ENCODE assay signal across 8 cellular contexts in the genomic region with DNA sequence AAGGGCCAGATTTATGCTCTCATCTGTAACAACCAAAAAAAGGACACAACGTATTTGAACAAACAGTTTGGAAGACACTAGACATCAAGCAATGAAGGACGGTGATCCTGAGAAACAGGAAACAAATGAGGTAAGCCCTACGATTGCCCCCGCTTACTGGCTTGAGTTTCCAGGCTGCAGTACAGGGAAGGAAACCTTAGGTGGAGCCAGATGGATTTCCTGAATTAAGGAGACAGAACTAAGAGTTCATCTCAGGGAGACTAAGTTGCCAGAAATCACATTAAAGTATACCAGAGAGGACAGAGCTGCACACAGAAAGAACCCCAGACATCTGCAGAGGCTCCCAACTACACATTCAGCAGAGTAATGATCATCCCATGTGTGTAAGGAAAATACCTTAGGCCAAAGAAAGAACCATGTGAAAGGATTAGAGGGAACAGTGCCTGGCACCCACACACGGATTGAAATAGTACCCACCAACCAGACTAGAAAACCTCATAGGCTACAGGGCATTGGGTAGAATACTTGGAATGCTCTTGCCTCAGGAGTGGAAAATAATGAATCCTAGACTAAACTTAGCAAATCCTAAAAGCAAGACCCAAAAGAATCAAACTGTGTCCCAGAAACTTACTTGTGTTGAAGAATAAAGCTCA.
DNase-seq lines count a peak whose midpoint lies in the region; ATAC-seq, FAIRE-seq and TF ChIP-seq lines count a peak whose summit lies in the region.

No MANE protein-coding gene starts in this region.

- peak; percentile 70 for FAIRE-seq in endothelial cell of umbilical vein (lab: Jason Lieb, UNC)

- H4K20me1 ChIP-seq in endothelial cell of umbilical vein (replicated peaks; ENCODE audit: control insufficient read depth, extremely low read depth, insufficient read depth, low read length) (no peaks in the 10 kb centered on the region), neural progenitor cell (ENCODE audit: low read depth) (no peaks in the 10 kb centered on the region)

- H3K4me3 ChIP-seq in endothelial cell of umbilical vein (replicated peaks in 1 of 3; ENCODE audit: insufficient read depth in 1 of 3, low read depth in 1 of 3, low read length in 3 of 3) (no peak overlapping the region), neural progenitor cell (no peak overlapping the region)

- no peaks in the 10 kb centered on the region for H3K27me3 ChIP-seq in endothelial cell of umbilical vein (ENCODE audit: control insufficient read depth in 2 of 2, insufficient read depth in 2 of 2, low read length in 2 of 2)
- H3K27me3 ChIP-seq in neural progenitor cell, result no peaks in the 10 kb centered on the region

- no peak overlapping the region for H3K27ac Mint-ChIP-seq in neural progenitor cell

- intact Hi-C loops in endothelial cell of umbilical vein (cut with micrococcal nuclease), result loop anchor here (1.0 kb wide), 1 partner anchor 229 kb away; no protein-coding TSS in a partner anchor

- H3K27ac ChIP-seq in endothelial cell of umbilical vein (ENCODE audit: insufficient read depth, low read depth, low read length) (no peak overlapping the region), neural progenitor cell (no peak overlapping the region)

- no peaks in the 10 kb centered on the region for H3K79me2 ChIP-seq in endothelial cell of umbilical vein (ENCODE audit: control insufficient read depth, insufficient read depth, low read length)
- H3K79me2 ChIP-seq in neural progenitor cell (ENCODE audit: low read depth), result no peaks in the 10 kb centered on the region

- no peaks in the 10 kb centered on the region for H3K4me1 Mint-ChIP-seq in neural progenitor cell

- DNase-seq in ELR (ENCODE audit: low read depth) (peak; percentile 54), NCI-H524 (lab: John Stamatoyannopoulos, UW) (peak; percentile 58 to 78), endothelial cell of umbilical vein (ENCODE audit: low read depth, low spot score) (peak; percentile 50), neural progenitor cell (ENCODE audit: low spot score) (peak; percentile 64)

- H3K4me2 ChIP-seq in endothelial cell of umbilical vein (ENCODE audit: insufficient read depth, low read length) (no peak overlapping the region), neural progenitor cell (no peak overlapping the region)

- H3K9ac ChIP-seq in endothelial cell of umbilical vein (replicated peaks; ENCODE audit: extremely low read depth, insufficient read depth, low read length), result no peak overlapping the region
- H3K9ac ChIP-seq in neural progenitor cell, result no peak overlapping the region

- no peaks in the 10 kb centered on the region for H3K9me1 ChIP-seq in endothelial cell of umbilical vein (replicated peaks; ENCODE audit: control insufficient read depth, extremely low read depth, insufficient read depth, low read length)

- BruUV-seq in endothelial cell of umbilical vein (replicated peaks; lab: Mats Ljungman, UMichigan), result no TSS peak

- no peak for TF ChIP-seq POLR2A in endothelial cell of umbilical vein (IDR thresholded peaks at IDR 0.05; ENCODE audit: low read depth, low read length)

- peaks cover 2% of the 10 kb centered on the region for H3K27me3 Mint-ChIP-seq in neural progenitor cell (ENCODE audit: insufficient read depth, low read depth)

- TF ChIP-seq CTCF in endothelial cell of umbilical vein (IDR thresholded peaks at IDR 0.05; ENCODE audit: extremely low read depth in 1 of 2, insufficient read depth in 1 of 2, low read depth in 1 of 2, low read length in 2 of 2) (peak in 1 of 2 donors; percentile 35), neural progenitor cell (IDR thresholded peaks at IDR 0.05) (peak; percentile 53)

- no peak overlapping the region for H3K4me3 Mint-ChIP-seq in neural progenitor cell

- H3K4me1 ChIP-seq in endothelial cell of umbilical vein (ENCODE audit: control insufficient read depth, extremely low read depth, insufficient read depth, low read length) (no peaks in the 10 kb centered on the region), neural progenitor cell (no peaks in the 10 kb centered on the region)

- no peaks in the 10 kb centered on the region for H3K36me3 ChIP-seq in endothelial cell of umbilical vein (ENCODE audit: control insufficient read depth in 2 of 2, extremely low read depth in 1 of 2, insufficient read depth in 2 of 2, low read length in 2 of 2)
- H3K36me3 ChIP-seq in neural progenitor cell, result no peaks in the 10 kb centered on the region

- POLR2A ChIA-PET in endothelial cell of umbilical vein (lab: Charles Lee), result no interaction called here

- ATAC-seq in HG03571 (IDR thresholded peaks at IDR 0.05; ENCODE audit: unreplicated experiment) (no peak), GM18511 (IDR thresholded peaks at IDR 0.05; ENCODE audit: unreplicated experiment) (no peak), HG03432 (IDR thresholded peaks at IDR 0.05; ENCODE audit: unreplicated experiment) (no peak), HG02798 (IDR thresholded peaks at IDR 0.05; ENCODE audit: poor library complexity, unreplicated experiment) (no peak)

- no peaks in the 10 kb centered on the region for H3K9me3 Mint-ChIP-seq in neural progenitor cell

- no peaks in the 10 kb centered on the region for H3F3A ChIP-seq in neural progenitor cell (ENCODE audit: low read depth)

- peaks cover 2% of the 10 kb centered on the region for H3K36me3 Mint-ChIP-seq in neural progenitor cell

- H3K9me3 ChIP-seq in endothelial cell of umbilical vein (replicated peaks; ENCODE audit: control insufficient read depth, insufficient read depth, low read length) (no peaks in the 10 kb centered on the region), neural progenitor cell (ENCODE audit: low read depth) (no peaks in the 10 kb centered on the region)

- H2AFZ ChIP-seq in endothelial cell of umbilical vein (ENCODE audit: low read depth, low read length) (no peak overlapping the region), neural progenitor cell (replicated peaks) (peak overlapping the region; percentile 98)

- CTCF ChIA-PET in endothelial cell of umbilical vein (lab: Charles Lee), result interaction anchor here (0.6 to 1.9 kb wide), 9 partner anchors 9 to 228 kb away, joined by 3 to 13 read pairs (median 4); a partner anchor contains a TSS

- dilution Hi-C loops in endothelial cell of umbilical vein (cut with MboI; ENCODE audit: extremely low pct_ligation_motif_present, low sequenced_read_pairs), result no loop called here

TF ChIP-seq in endothelial cell of umbilical vein, 7 proteins besides CTCF, POLR2A, EP300 and RAD21:
- TF ChIP-seq GATA2 (IDR thresholded peaks at IDR 0.05; ENCODE audit: insufficient read depth, insufficient read length, low read depth, low read length), result no peak
